9 cellular contexts compared by ENCODE assay signal in genomic region chr19:2719910-2720776, GRCh38.
DNase-seq lines count a peak whose midpoint lies in the region; ATAC-seq, FAIRE-seq and TF ChIP-seq lines count a peak whose summit lies in the region.
"Had no signal": no experiment of that assay in that cellular context is flagged by ENCODE, and none has a peak within 500 bp of the region (broad histone marks: within the 10 kb centered on the region; RNA-seq: fewer than 3 reads in every experiment).

No MANE protein-coding gene starts in this region.

- H3K9ac ChIP-seq in iPS-15b (ENCODE audit: low read depth, low read length) = peak overlapping the region; percentile 37

- peaks cover 17% of the 10 kb centered on the region for H3K36me3 Mint-ChIP-seq in stimulated activated memory B cell treated with anti-CD40 and anti-IgM and Interleukin-4, amounts not matched to agents 10 μg/mL and 1 μg/mL and 100 μg/mL, for 72 hours

- H3K4me1 ChIP-seq in iPS-15b (ENCODE audit: control insufficient read depth, insufficient read depth, low read length) = peaks cover 2% of the 10 kb centered on the region

- peak overlapping the region; percentile 74 for H3K27ac Mint-ChIP-seq in stimulated activated memory B cell treated with anti-CD40 and anti-IgM and Interleukin-4, amounts not matched to agents 10 μg/mL and 1 μg/mL and 100 μg/mL, for 72 hours

- no peak for FAIRE-seq in H54 (lab: Jason Lieb, UNC)

- peak overlapping the region; percentile 78 for H3K4me3 Mint-ChIP-seq in stimulated activated memory B cell treated with anti-CD40 and anti-IgM and Interleukin-4, amounts not matched to agents 10 μg/mL and 1 μg/mL and 100 μg/mL, for 72 hours
- H3K4me3 Mint-ChIP-seq: activated T-cell treated with anti-CD3 and anti-CD28 coated beads, Interleukin-2, amount 50 U/mL, for 4 hours had no signal

- peaks cover 4% of the 10 kb centered on the region for H3K36me3 ChIP-seq in iPS-15b (ENCODE audit: control insufficient read depth, insufficient read depth, low read length)

- H3K4me3 ChIP-seq in iPS-15b (ENCODE audit: low read depth, low read length) = peak overlapping the region; percentile 56

- peak overlapping the region; percentile 64 for H3K27ac ChIP-seq in angular gyrus (ENCODE audit: low read depth, low read length)

- peak; percentile 25 for ATAC-seq in stimulated activated memory B cell treated with anti-CD40 and anti-IgM and Interleukin-4, amounts not matched to agents 10 μg/mL and 1 μg/mL and 100 μg/mL, for 72 hours

- H3K27me3 ChIP-seq in iPS-15b (ENCODE audit: control insufficient read depth, insufficient read depth, low read length) = no peaks in the 10 kb centered on the region

- peak; percentile 85 for DNase-seq in H54 (ENCODE audit: insufficient read length, low spot score)
- DNase-seq in NCI-H2107 (lab: John Stamatoyannopoulos, UW) = no peak
- DNase-seq in dedifferentiated amniotic fluid mesenchymal stem cell (ENCODE audit: extremely low spot score) = no peak
- DNase-seq in germinal center (ENCODE audit: low spot score) = no peak
- DNase-seq: activated T-cell treated with anti-CD3 and anti-CD28 coated beads, Interleukin-2, amount 50 U/mL, for 4 hours; stimulated activated CD4-positive, alpha-beta T cell treated with anti-CD3 and anti-CD28 coated beads, Interleukin-4, amount 100 ng/mL, for 4 hours had no signal

- H3K4me1 Mint-ChIP-seq in stimulated activated memory B cell treated with anti-CD40 and anti-IgM and Interleukin-4, amounts not matched to agents 10 μg/mL and 1 μg/mL and 100 μg/mL, for 72 hours = peaks cover 53% of the 10 kb centered on the region

- peaks cover 6% of the 10 kb centered on the region for H3K9me3 Mint-ChIP-seq in stimulated activated memory B cell treated with anti-CD40 and anti-IgM and Interleukin-4, amounts not matched to agents 10 μg/mL and 1 μg/mL and 100 μg/mL, for 72 hours

- no peaks in the 10 kb centered on the region for H3K27me3 Mint-ChIP-seq in stimulated activated memory B cell treated with anti-CD40 and anti-IgM and Interleukin-4, amounts not matched to agents 10 μg/mL and 1 μg/mL and 100 μg/mL, for 72 hours

- TF ChIP-seq POLR2A in H54 (IDR thresholded peaks at IDR 0.05; ENCODE audit: low read depth, low read length) = no peak

- peaks cover 3% of the 10 kb centered on the region for H3K9me3 ChIP-seq in iPS-15b (ENCODE audit: control insufficient read depth, insufficient read depth, low read length)
